In the genomic region with DNA sequence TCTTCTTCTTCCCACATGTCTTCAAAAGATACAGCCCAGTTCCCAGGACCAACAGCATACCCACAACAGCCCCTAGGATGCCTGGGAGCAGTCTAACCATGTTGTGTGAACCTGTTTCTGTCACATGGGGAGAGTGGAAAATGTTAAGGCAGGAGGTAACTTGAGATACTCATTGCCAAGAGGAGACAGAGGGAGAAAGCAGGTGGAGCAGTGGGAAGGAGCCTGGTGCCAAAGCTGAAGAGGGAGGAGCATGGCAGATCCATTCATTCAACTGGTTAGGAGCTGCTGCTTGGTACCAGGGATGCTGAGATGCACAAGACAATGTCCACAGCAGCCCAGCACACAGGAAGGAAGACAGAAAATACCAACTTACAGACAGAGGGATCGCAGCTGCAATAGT, we compare ENCODE assay signal across 26 cellular contexts.
"Had no signal": no experiment of that assay in that cellular context is flagged by ENCODE, and none has a peak within 500 bp of the region (broad histone marks: within the 10 kb centered on the region; RNA-seq: fewer than 3 reads in every experiment).

No MANE protein-coding gene starts in this region.

- H3K27ac Mint-ChIP-seq: naive thymus-derived CD4-positive, alpha-beta T cell; natural killer cell treated with Interleukin-12 subunit alpha and Interleukin-12 subunit beta and Interleukin-15 and Interleukin-18, amount 100 ng/mL, for 72 hours; stimulated activated naive B cell treated with anti-CD40 and anti-IgM and Interleukin-4, amounts not matched to agents 10 μg/mL and 1 μg/mL and 100 μg/mL, for 72 hours had no signal

- H3K27ac ChIP-seq: left ventricle myocardium inferior, pancreas, prostate gland, skin epidermis, stomach, testis, thyroid gland, transverse colon, upper lobe of left lung, vagina had no signal

- H3K36me3 Mint-ChIP-seq: naive thymus-derived CD4-positive, alpha-beta T cell; natural killer cell treated with Interleukin-12 subunit alpha and Interleukin-12 subunit beta and Interleukin-15 and Interleukin-18, amount 100 ng/mL, for 72 hours; stimulated activated naive B cell treated with anti-CD40 and anti-IgM and Interleukin-4, amounts not matched to agents 10 μg/mL and 1 μg/mL and 100 μg/mL, for 72 hours had no signal

- H3K4me3 ChIP-seq: left ventricle myocardium inferior, lung, mucosa of descending colon, pancreas, prostate gland, skin epidermis, stomach, testis, thyroid gland, transverse colon, upper lobe of left lung, vagina had no signal

- H3K36me3 ChIP-seq: left ventricle myocardium inferior, pancreas, prostate gland, stomach, thyroid gland, transverse colon, upper lobe of left lung, vagina had no signal

- H3K27me3 ChIP-seq: pancreas, testis, thyroid gland, transverse colon, upper lobe of left lung, vagina had no signal

- DNase-seq: left ventricle myocardium inferior; mesendoderm; midbrain; mucosa of descending colon; naive thymus-derived CD4-positive, alpha-beta T cell; pancreas; posterior cingulate gyrus; retina; right cardiac atrium; stimulated activated CD4-positive, alpha-beta T cell treated with anti-CD3 and anti-CD28 coated beads, Interleukin-12 subunit alpha, Interleukin-12 subunit beta, amount 100 ng/mL, for 4 hours; stimulated activated CD4-positive, alpha-beta T cell treated with anti-CD3 and anti-CD28 coated beads, Interleukin-15, amount 100 ng/mL, for 24 hours; stimulated activated CD4-positive, alpha-beta T cell treated with anti-CD3 and anti-CD28 coated beads, Interleukin-2, amount 100 ng/mL, for 24 hours; stimulated activated CD4-positive, alpha-beta T cell treated with anti-CD3 and anti-CD28 coated beads, Interleukin-4, amount 100 ng/mL, for 1 hour; stimulated activated naive B cell treated with anti-CD40 and anti-IgM and Interleukin-4, amounts not matched to agents 10 μg/mL and 1 μg/mL and 100 μg/mL, for 72 hours; stimulated activated naive CD8-positive, alpha-beta T cell treated with anti-CD3 and anti-CD28 coated beads, Interleukin-15, Interleukin-2, amounts not matched to agents 100 U/mL and 50 U/mL, for 24 hours; stomach; testis; thyroid gland; transverse colon; upper lobe of left lung had no signal

- H3K4me3 Mint-ChIP-seq: naive thymus-derived CD4-positive, alpha-beta T cell; natural killer cell treated with Interleukin-12 subunit alpha and Interleukin-12 subunit beta and Interleukin-15 and Interleukin-18, amount 100 ng/mL, for 72 hours; stimulated activated naive B cell treated with anti-CD40 and anti-IgM and Interleukin-4, amounts not matched to agents 10 μg/mL and 1 μg/mL and 100 μg/mL, for 72 hours had no signal

- H3K4me1 ChIP-seq: left ventricle myocardium inferior, pancreas, prostate gland, stomach, testis, thyroid gland, transverse colon, upper lobe of left lung, vagina had no signal

- H3K9me3 ChIP-seq: left ventricle myocardium inferior, mucosa of descending colon, pancreas, prostate gland, stomach, testis, thyroid gland, transverse colon, upper lobe of left lung, vagina had no signal

- H3K9me3 Mint-ChIP-seq: natural killer cell treated with Interleukin-12 subunit alpha and Interleukin-12 subunit beta and Interleukin-15 and Interleukin-18, amount 100 ng/mL, for 72 hours; stimulated activated naive B cell treated with anti-CD40 and anti-IgM and Interleukin-4, amounts not matched to agents 10 μg/mL and 1 μg/mL and 100 μg/mL, for 72 hours had no signal

- H3K4me1 Mint-ChIP-seq: naive thymus-derived CD4-positive, alpha-beta T cell had no signal

- ATAC-seq: mucosa of descending colon; naive thymus-derived CD4-positive, alpha-beta T cell; natural killer cell treated with Interleukin-12 subunit alpha and Interleukin-12 subunit beta and Interleukin-15 and Interleukin-18, amount 100 ng/mL, for 72 hours; pancreas; right cardiac atrium; sciatic nerve; stimulated activated naive CD8-positive, alpha-beta T cell treated with anti-CD3 and anti-CD28 coated beads, Interleukin-15, Interleukin-2, amounts not matched to agents 100 U/mL and 50 U/mL, for 24 hours had no signal
